Comparison of ENCODE assay signal across 22 cellular contexts in the genomic region with DNA sequence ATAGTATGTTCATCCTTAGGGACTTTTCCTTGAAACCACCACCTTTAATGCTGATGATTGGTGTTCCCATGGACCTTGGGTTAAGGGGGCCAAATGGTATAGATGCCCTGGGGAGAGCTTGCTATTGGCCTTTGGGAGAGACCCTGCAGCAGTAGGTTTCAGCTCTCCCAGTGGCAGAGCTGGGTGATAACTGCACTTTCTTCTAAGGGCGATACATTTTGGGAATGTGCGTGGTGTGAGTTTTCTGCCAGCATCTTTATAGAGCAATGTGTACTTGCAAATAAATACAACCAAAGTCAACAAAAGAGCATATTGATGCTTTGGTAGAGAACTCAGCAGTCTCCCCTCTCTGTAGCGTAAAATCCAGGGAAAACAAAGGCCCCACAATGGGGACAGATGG.
DNase-seq lines count a peak whose midpoint lies in the region; ATAC-seq and TF ChIP-seq lines count a peak whose summit lies in the region.
"Had no signal": no experiment of that assay in that cellular context is flagged by ENCODE, and none has a peak within 500 bp of the region (broad histone marks: within the 10 kb centered on the region; RNA-seq: fewer than 3 reads in every experiment).

No MANE protein-coding gene starts in this region.

- H3K27me3 ChIP-seq in layer of hippocampus (ENCODE audit: control insufficient read depth, insufficient read depth, low read length) = no peaks in the 10 kb centered on the region
- H3K27me3 ChIP-seq: MG63 had no signal

- CTCF ChIA-PET in HEK293T (lab: Yijun Ruan, JAX) = no interaction called here

- DNase-seq in HEK293T (ENCODE audit: extremely low spot score) = peak; percentile 3
- DNase-seq in HK-2 (ENCODE audit: unreplicated experiment) = no peak
- DNase-seq: CD4-positive, alpha-beta memory T cell; COR-L47; DMS53; IMR-90; KG1; MG63; NCI-H1105 treated with DMSO at 0.1 percent for 48 hours; NCI-H146; NCI-H1930; NCI-H526 treated with DMSO at 0.1 percent for 48 hours; SHP77 had no signal

- ATAC-seq in HG03521 (IDR thresholded peaks at IDR 0.05; ENCODE audit: unreplicated experiment) (no peak), HG03159 (IDR thresholded peaks at IDR 0.05; ENCODE audit: unreplicated experiment) (no peak)
- ATAC-seq: A549, Panc1 had no signal

- POLR2A ChIA-PET in HEK293T (lab: Yijun Ruan, JAX) = no interaction called here

- peak overlapping the region; percentile 13 for H3K27ac ChIP-seq in cingulate gyrus (ENCODE audit: low read depth, low read length)
- peak overlapping the region; percentile 63 for H3K27ac ChIP-seq in layer of hippocampus (ENCODE audit: low read depth, low read length)
- H3K27ac ChIP-seq in temporal lobe (ENCODE audit: low read depth, low read length) = peak overlapping the region; percentile 1
- H3K27ac ChIP-seq: A549, RWPE1, SK-N-MC had no signal

TF ChIP-seq in HEK293T, 16 proteins besides CTCF, POLR2A, EP300 and RAD21:
- TF ChIP-seq SP1 (IDR thresholded peaks at IDR 0.05) = no peak
- no peak for TF ChIP-seq NFRKB (IDR thresholded peaks at IDR 0.05)
- no peak for TF ChIP-seq ZNF384 (IDR thresholded peaks at IDR 0.05)
TF ChIP-seq in HEK293T: peak in this region for 0.

Comparison
In these comparisons a context has a peak if more than half of its experiments do, and no peak if none do; other contexts are left out.
1. H3K27ac ChIP-seq: peak in every context shown above with its lines; median percentile 63 in layer of hippocampus; 13 in cingulate gyrus; 1 in temporal lobe.